8 cellular contexts compared by ENCODE assay signal in genomic region chr1:35451125-35451528, GRCh38.
DNase-seq lines count a peak whose midpoint lies in the region; ATAC-seq, FAIRE-seq and TF ChIP-seq lines count a peak whose summit lies in the region.

No MANE protein-coding gene starts in this region.

- no peak overlapping the region for H3K4me3 ChIP-seq in HepG2 (replicated peaks in 1 of 3; ENCODE audit: insufficient read depth in 1 of 3, low read depth in 2 of 3, low read length in 3 of 3)

- H3K4me2 ChIP-seq in HepG2 (ENCODE audit: low read depth, low read length) = no peak overlapping the region

- no peaks in the 10 kb centered on the region for H4K20me1 ChIP-seq in HepG2 (ENCODE audit: insufficient read depth, low read length)

- H3K27ac Mint-ChIP-seq in activated CD4-positive, alpha-beta T cell treated with anti-CD3 and anti-CD28 coated beads for 36 hours = peak overlapping the region; percentile 74

- H3K79me2 ChIP-seq in HepG2 (ENCODE audit: insufficient read depth, low read length) = no peaks in the 10 kb centered on the region

- H3K4me3 Mint-ChIP-seq in activated CD4-positive, alpha-beta T cell treated with anti-CD3 and anti-CD28 coated beads for 36 hours = no peak overlapping the region

- H3K36me3 Mint-ChIP-seq in activated CD4-positive, alpha-beta T cell treated with anti-CD3 and anti-CD28 coated beads for 36 hours (ENCODE audit: low read depth) = peaks cover 27% of the 10 kb centered on the region

- peaks cover 41% of the 10 kb centered on the region for H3K4me1 Mint-ChIP-seq in activated CD4-positive, alpha-beta T cell treated with anti-CD3 and anti-CD28 coated beads for 36 hours

- in situ Hi-C loops in HepG2 (cut with HindIII; ENCODE audit: extremely low pct_ligation_motif_present, low pct_unique_long_range_greater_than_20kb) = loop anchor here (5.0 kb wide), 1 partner anchor 111 kb away; no protein-coding TSS in a partner anchor

- DNase-seq in AML-193 (lab: John Stamatoyannopoulos, UW) (peak; percentile 68 to 72), GM20000 (ENCODE audit: low spot score) (peak; percentile 72), NCI-H2196 treated with DMSO at 0.1 percent for 48 hours (lab: John Stamatoyannopoulos, UW; ENCODE audit: unreplicated experiment) (peak; percentile 37), cerebellum (ENCODE audit: low spot score) (peak; percentile 77), HepG2 (ENCODE audit: low spot score) (peak; percentile 55)
- DNase-seq in activated CD4-positive, alpha-beta T cell treated with anti-CD3 and anti-CD28 coated beads for 36 hours = peak; percentile 89
- DNase-seq in stimulated activated CD4-positive, alpha-beta T cell treated with anti-CD3 and anti-CD28 coated beads, TNF-alpha, amount 100 ng/mL, for 1 hour (ENCODE audit: low read depth in 3 of 3, low spot score in 1 of 3) = peak; percentile 47 to 73 (median 57)

- no TSS peak for BruUV-seq in HepG2 (replicated peaks; lab: Mats Ljungman, UMichigan)

- H3K9me3 ChIP-seq in HepG2 (ENCODE audit: low read length) = no peaks in the 10 kb centered on the region

- TF ChIP-seq POLR2A in HepG2 (IDR thresholded peaks at IDR 0.05; ENCODE audit: insufficient read depth in 1 of 2, low read depth in 2 of 2, low read length in 2 of 2) = no peak

- CTCF ChIA-PET in activated CD4-positive, alpha-beta T cell treated with anti-CD3 and anti-CD28 coated beads for 36 hours (lab: Charles Lee) = interaction anchor here (0.6 to 5.8 kb wide), 53 partner anchors 7 to 432 kb away, joined by 3 to 118 read pairs (median 6); partner anchors contain the start of genes AGO1, CLSPN, KIAA0319L and NCDN
- CTCF ChIA-PET in HepG2 (lab: Yijun Ruan, JAX; ENCODE audit: low intra/inter-chr PET ratio, low total read pairs) = interaction anchor here (0.9 to 3.4 kb wide), 3 partner anchors 93 to 118 kb away, joined by 3 to 29 read pairs (median 13); no protein-coding TSS in a partner anchor

- FAIRE-seq in HepG2 (lab: Jason Lieb, UNC) = peak; percentile 71

- peak; percentile 68 for TF ChIP-seq RAD21 in HepG2 (CRISPR knock-in tag; IDR thresholded peaks at IDR 0.05)

- peaks cover 26 to 66% of the 10 kb centered on the region in 2 experiments for H3K36me3 ChIP-seq in HepG2 (replicated peaks in 1 of 2; ENCODE audit: control insufficient read depth in 1 of 2, insufficient read depth in 2 of 2, low read length in 2 of 2)

- H2AFZ ChIP-seq in HepG2 (ENCODE audit: low read length) = no peak overlapping the region

- peaks cover 29% of the 10 kb centered on the region for H3K4me1 ChIP-seq in HepG2 (ENCODE audit: insufficient read depth, low read length)

- no peak overlapping the region for H3K27ac ChIP-seq in HepG2 (ENCODE audit: extremely low read length, insufficient read depth, low read length)

- TF ChIP-seq CTCF in GM20000 (IDR thresholded peaks at IDR 0.05; ENCODE audit: extremely low read depth, missing control alignments) (peak; percentile 83), HepG2 (CRISPR knock-in tag; IDR thresholded peaks at IDR 0.05) (peak; percentile 86)

- intact Hi-C loops in activated CD4-positive, alpha-beta T cell treated with anti-CD3 and anti-CD28 coated beads for 36 hours (cut with DNase I, micrococcal nuclease) = loop anchor here (1.0 to 5.0 kb wide), 8 partner anchors 56 to 324 kb away; partner anchors contain the start of gene C1orf216 (in 2 of the 2)
- intact Hi-C loops in HepG2 (cut with micrococcal nuclease; ENCODE audit: unreplicated experiment) = loop anchor here (1.0 kb wide), 3 partner anchors 94 to 323 kb away; no protein-coding TSS in a partner anchor

- H3K9ac ChIP-seq in HepG2 (ENCODE audit: insufficient read depth, low read depth, low read length) = no peak overlapping the region

- H3K27me3 ChIP-seq in HepG2 (ENCODE audit: control insufficient read depth in 1 of 2, insufficient read depth in 2 of 2, low read length in 2 of 2) = no peaks in the 10 kb centered on the region

- no peak for TF ChIP-seq EP300 in HepG2 (IDR thresholded peaks at IDR 0.05; ENCODE audit: low read depth in 2 of 2, low read length in 2 of 2)
- no peak for TF ChIP-seq EP300 in HepG2 (CRISPR knock-in tag; IDR thresholded peaks at IDR 0.05; ENCODE audit: borderline replicate concordance)

- peak; percentile 68 for ATAC-seq in activated CD4-positive, alpha-beta T cell treated with anti-CD3 and anti-CD28 coated beads for 36 hours
- peak; percentile 98 for ATAC-seq in HepG2
- no peak for ATAC-seq in GM21529 (IDR thresholded peaks at IDR 0.05; ENCODE audit: unreplicated experiment)

- WGBS in HepG2 (ENCODE audit: low lambda C conversion rate) = 2% methylated on average over 3 of the region's 3 CpGs

- POLR2A ChIA-PET in activated CD4-positive, alpha-beta T cell treated with anti-CD3 and anti-CD28 coated beads for 36 hours (lab: Charles Lee) = interaction anchor here (0.6 to 1.1 kb wide), 5 partner anchors 29 to 319 kb away, joined by 3 to 4 read pairs (median 3); no protein-coding TSS in a partner anchor
- POLR2A ChIA-PET in HepG2 (lab: Yijun Ruan, JAX) = interaction anchor here (1.5 kb wide), 1 partner anchor 105 kb away, joined by 5 read pairs; no protein-coding TSS in a partner anchor

- no peaks in the 10 kb centered on the region for H3K9me3 Mint-ChIP-seq in activated CD4-positive, alpha-beta T cell treated with anti-CD3 and anti-CD28 coated beads for 36 hours (ENCODE audit: low read depth)

- H3K27me3 Mint-ChIP-seq in activated CD4-positive, alpha-beta T cell treated with anti-CD3 and anti-CD28 coated beads for 36 hours = no peaks in the 10 kb centered on the region

TF ChIP-seq in HepG2, 621 proteins besides CTCF, POLR2A, EP300 and RAD21 (continues in another document):
- TF ChIP-seq ZIK1 (CRISPR knock-in tag; IDR thresholded peaks at IDR 0.05; ENCODE audit: borderline replicate concordance, low read depth) = no peak
- TF ChIP-seq HES4 (CRISPR knock-in tag; IDR thresholded peaks at IDR 0.05; ENCODE audit: borderline replicate concordance) = no peak
- no peak for TF ChIP-seq HCFC1 (IDR thresholded peaks at IDR 0.05; ENCODE audit: low read depth, low read length)
- TF ChIP-seq FOXK2 (IDR thresholded peaks at IDR 0.05) = no peak
- TF ChIP-seq FOSL2 (CRISPR knock-in tag; IDR thresholded peaks at IDR 0.05) = 0 out of 2 replicates have a peak, but pooled peaks have one; percentile 24
- no peak for TF ChIP-seq RFX3 (CRISPR knock-in tag; IDR thresholded peaks at IDR 0.05)
- peak; percentile 57 for TF ChIP-seq TEAD3 (CRISPR knock-in tag; optimal IDR thresholded peaks at IDR 0.05; ENCODE audit: borderline replicate concordance)
- no peak for TF ChIP-seq NFATC3 (CRISPR knock-in tag; IDR thresholded peaks at IDR 0.05)
- TF ChIP-seq ZFX (CRISPR knock-in tag; IDR thresholded peaks at IDR 0.05; ENCODE audit: low read depth) = peak; percentile 44; the same call in 1 of the 2 replicates
- no peak for TF ChIP-seq AFF4 (CRISPR knock-in tag; IDR thresholded peaks at IDR 0.05)
- no peak for TF ChIP-seq ZNF256 (CRISPR knock-in tag; conservative IDR thresholded peaks at IDR 0.05)
- no peak for TF ChIP-seq GPBP1L1 (CRISPR knock-in tag; IDR thresholded peaks at IDR 0.05)
- peak; percentile 72; the same call in 1 of the 2 replicates for TF ChIP-seq TFAP4 (IDR thresholded peaks at IDR 0.05; ENCODE audit: borderline replicate concordance, low read depth)
- no peak for TF ChIP-seq MTF1 (CRISPR knock-in tag; IDR thresholded peaks at IDR 0.05)
- TF ChIP-seq KDM3A (CRISPR knock-in tag; IDR thresholded peaks at IDR 0.05; ENCODE audit: low read depth) = no peak
- peak; percentile 81 for TF ChIP-seq STAG1 (CRISPR knock-in tag; IDR thresholded peaks at IDR 0.05)
- no peak for TF ChIP-seq KLF13 (CRISPR knock-in tag; IDR thresholded peaks at IDR 0.05)

Comparison
In these comparisons a context has a peak if more than half of its experiments do, and no peak if none do; other contexts are left out.
1. DNase-seq: peak in every context shown above with its lines; median percentile 89 in activated CD4-positive, alpha-beta T cell treated with anti-CD3 and anti-CD28 coated beads for 36 hours; 77 in cerebellum; 72 in GM20000; 70 in AML-193; 57 in stimulated activated CD4-positive, alpha-beta T cell treated with anti-CD3 and anti-CD28 coated beads, TNF-alpha, amount 100 ng/mL, for 1 hour; 55 in HepG2; 37 in NCI-H2196 treated with DMSO at 0.1 percent for 48 hours.